In the genomic region with DNA sequence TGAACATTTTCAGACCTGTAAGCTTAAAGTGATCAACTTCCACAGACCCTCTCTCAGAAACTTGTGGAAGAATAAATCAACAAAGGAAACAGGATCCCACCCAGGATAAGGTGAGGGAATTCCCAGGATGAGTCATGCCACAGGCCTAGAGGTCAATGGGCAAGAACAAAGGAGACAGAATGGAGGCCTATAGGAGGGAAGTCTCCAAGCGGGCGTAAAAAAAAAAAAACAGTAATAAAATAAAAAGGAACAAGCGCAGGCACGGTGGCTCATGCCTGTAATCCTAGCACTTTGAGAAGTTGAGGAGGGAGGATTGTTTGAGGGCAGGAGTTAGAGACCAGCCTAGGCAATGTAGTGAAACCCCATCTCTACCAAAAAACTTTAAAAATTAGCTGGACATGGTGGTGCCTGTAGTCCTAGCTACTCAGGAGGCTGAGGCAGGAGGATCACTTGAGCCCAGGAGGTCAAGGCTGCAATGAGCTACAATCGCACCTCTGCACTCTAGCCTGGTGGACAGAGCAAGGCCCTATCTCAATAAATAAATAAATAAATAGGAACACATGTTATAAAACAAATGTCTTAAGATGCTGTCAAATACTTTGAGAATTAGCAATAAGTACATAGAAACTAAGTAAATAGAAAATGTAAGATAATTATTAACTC, we compare ENCODE assay signal across 14 cellular contexts. TPM values are rescaled to one million over a fixed set of nuclear protein-coding genes. Genes with fewer than 3 reads are reported as not detected.
DNase-seq lines count a peak whose midpoint lies in the region; ATAC-seq, FAIRE-seq and TF ChIP-seq lines count a peak whose summit lies in the region.
"Had no signal": no experiment of that assay in that cellular context is flagged by ENCODE, and none has a peak within 500 bp of the region (broad histone marks: within the 10 kb centered on the region; RNA-seq: fewer than 3 reads in every experiment).

No MANE protein-coding gene starts in this region.

- BruUV-seq in HCT116 (replicated peaks; lab: Mats Ljungman, UMichigan): no TSS peak

- intact Hi-C loops in HCT116 (cut with micrococcal nuclease): no loop called here

- WGBS in small intestine, 3 donors: 62 to 76% (median 66%) methylated on average over 5 of the region's 5 CpGs

- TF ChIP-seq POLR2A in HCT116 (IDR thresholded peaks at IDR 0.05; ENCODE audit: borderline replicate concordance, extremely low read depth, insufficient read depth, insufficient read length): no peak

- H3K79me2 ChIP-seq in HCT116 (ENCODE audit: insufficient read depth, low read length): no peaks in the 10 kb centered on the region

- H3K4me3 ChIP-seq in HCT116 (replicated peaks in 1 of 2; ENCODE audit: low read depth in 1 of 2, low read length in 2 of 2) (no peak overlapping the region), RWPE2 (ENCODE audit: severe bottlenecking) (no peak overlapping the region), small intestine (ENCODE audit: low read depth in 1 of 2, low read length in 2 of 2) (no peak overlapping the region)
- H3K4me3 ChIP-seq: BLaER1 treated with 17β-estradiol and CSF1 and Interleukin-3, amounts not matched to agents 10 nM and 100 nM had no signal

- H3K4me1 ChIP-seq in HCT116 (ENCODE audit: control insufficient read depth in 1 of 2, insufficient read depth in 2 of 2, low read length in 2 of 2): peaks cover 0 to 10% of the 10 kb centered on the region in 2 experiments; a peak in 2 of 4 replicates
- no peaks in the 10 kb centered on the region for H3K4me1 ChIP-seq in RWPE2 (ENCODE audit: insufficient read depth, poor library complexity, severe bottlenecking)
- peaks cover 0 to 3% of the 10 kb centered on the region in 2 donors for H3K4me1 ChIP-seq in small intestine (ENCODE audit: control insufficient read depth in 2 of 2, insufficient read depth in 1 of 2, low read depth in 1 of 2, low read length in 1 of 2)
- H3K4me1 ChIP-seq: foreskin keratinocyte had no signal

- H3K27me3 ChIP-seq in HCT116 (ENCODE audit: insufficient read depth, low read length): peaks cover 10% of the 10 kb centered on the region; the same call in 1 of the 2 replicates
- H3K27me3 ChIP-seq in RWPE2 (ENCODE audit: insufficient read depth, poor library complexity, severe bottlenecking): peaks cover 5% of the 10 kb centered on the region
- H3K27me3 ChIP-seq in small intestine (ENCODE audit: control insufficient read depth in 2 of 2, insufficient read depth in 2 of 2, low read length in 2 of 2): no peaks in the 10 kb centered on the region
- H3K27me3 ChIP-seq: BLaER1 treated with 17β-estradiol and CSF1 and Interleukin-3, amounts not matched to agents 10 nM and 100 nM had no signal

- H3K36me3 ChIP-seq in HCT116 (ENCODE audit: control insufficient read depth in 1 of 2, insufficient read depth in 2 of 2, low read length in 2 of 2) (no peaks in the 10 kb centered on the region), RWPE2 (ENCODE audit: low read depth) (no peaks in the 10 kb centered on the region), small intestine (ENCODE audit: control insufficient read depth in 2 of 2, insufficient read depth in 2 of 2, low read length in 2 of 2) (no peaks in the 10 kb centered on the region)
- H3K36me3 ChIP-seq: BLaER1 treated with 17β-estradiol and CSF1 and Interleukin-3, amounts not matched to agents 10 nM and 100 nM had no signal

- POLR2A ChIA-PET in HCT116 (lab: Charles Lee): no interaction called here

- RAD21 ChIA-PET in HCT116 (lab: Charles Lee; ENCODE audit: low non-redundant PET in 1 of 2, low total read pairs in 2 of 2, uncharacterized antibody in 2 of 2, unreplicated experiment in 2 of 2): no interaction called here

- TF ChIP-seq RAD21 in HCT116 (IDR thresholded peaks at IDR 0.05; ENCODE audit: low read depth): no peak

- no peak overlapping the region for H2AFZ ChIP-seq in HCT116 (ENCODE audit: low read depth, low read length, poor library complexity, severe bottlenecking)

- H4K20me1 ChIP-seq in HCT116 (ENCODE audit: insufficient read depth): no peaks in the 10 kb centered on the region
- H4K20me1 ChIP-seq: BLaER1 treated with 17β-estradiol and CSF1 and Interleukin-3, amounts not matched to agents 10 nM and 100 nM had no signal

- CTCF ChIA-PET in HCT116 (lab: Charles Lee): no interaction called here

- ATAC-seq in HCT116 (no peak), RWPE2 (ENCODE audit: low read depth) (peak; percentile 50; the same call in 1 of the 3 replicates), GM21576 (IDR thresholded peaks at IDR 0.05; ENCODE audit: unreplicated experiment) (no peak)
- ATAC-seq: effector memory CD8-positive, alpha-beta T cell; foreskin keratinocyte; SK-N-SH treated with all-trans-retinoic acid at 6 μM for 48 hours had no signal

- H3K27ac ChIP-seq in HCT116 (ENCODE audit: low read depth, low read length) (no peak overlapping the region), RWPE2 (ENCODE audit: poor library complexity, severe bottlenecking) (no peak overlapping the region), small intestine (ENCODE audit: low read depth in 1 of 2, low read length in 1 of 2) (no peak overlapping the region)
- H3K27ac ChIP-seq: BLaER1 treated with 17β-estradiol and CSF1 and Interleukin-3, amounts not matched to agents 10 nM and 100 nM; foreskin keratinocyte had no signal

- no peak for DNase-seq in HCT116 (ENCODE audit: low read depth, low spot score)
- DNase-seq in RWPE2 (ENCODE audit: low spot score): no peak
- peak; percentile 48 for DNase-seq in iPS-NIHi11 (ENCODE audit: low spot score)
- DNase-seq in small intestine: peak; percentile 43
- DNase-seq in NCI-H1092 (lab: John Stamatoyannopoulos, UW): no peak
- no peak for DNase-seq in foreskin melanocyte
- DNase-seq: effector memory CD8-positive, alpha-beta T cell; EL; IMR-90; NCI-H1105 had no signal

- no peak for FAIRE-seq in small intestine (lab: Jason Lieb, UNC)

- no peak overlapping the region for H3K9ac ChIP-seq in HCT116 (ENCODE audit: low read length)
- H3K9ac ChIP-seq: BLaER1 treated with 17β-estradiol and CSF1 and Interleukin-3, amounts not matched to agents 10 nM and 100 nM had no signal

- H3K4me2 ChIP-seq in HCT116 (ENCODE audit: low read length): peak overlapping the region; percentile 21; the same call in 1 of the 2 replicates
- H3K4me2 ChIP-seq: BLaER1 treated with 17β-estradiol and CSF1 and Interleukin-3, amounts not matched to agents 10 nM and 100 nM had no signal

- no peaks in the 10 kb centered on the region for H3K9me2 ChIP-seq in HCT116 (ENCODE audit: insufficient read depth)

- H3K9me3 ChIP-seq in HCT116 (ENCODE audit: control insufficient read depth in 1 of 2, insufficient read depth in 1 of 2, low read depth in 1 of 2, low read length in 2 of 2): no peaks in the 10 kb centered on the region
- H3K9me3 ChIP-seq in RWPE2 (ENCODE audit: severe bottlenecking): no peaks in the 10 kb centered on the region
- no peaks in the 10 kb centered on the region for H3K9me3 ChIP-seq in small intestine (ENCODE audit: control insufficient read depth, low read depth)

- TF ChIP-seq CTCF in HCT116 (IDR thresholded peaks at IDR 0.05 in 2 of 3, conservative IDR thresholded peaks at IDR 0.05 in 1 of 3; ENCODE audit: borderline replicate concordance in 1 of 3, insufficient read depth in 1 of 3, low read depth in 2 of 3, low read length in 2 of 3) (no peak), RWPE2 (IDR thresholded peaks at IDR 0.05; ENCODE audit: poor library complexity, severe bottlenecking) (no peak)

TF ChIP-seq in HCT116, 20 proteins besides CTCF, POLR2A, EP300 and RAD21:
- no peak for TF ChIP-seq EZH2phosphoT487 (IDR thresholded peaks at IDR 0.05; ENCODE audit: borderline replicate concordance)
- no peak for TF ChIP-seq FOSL1 (IDR thresholded peaks at IDR 0.05; ENCODE audit: low read depth)
- no peak for TF ChIP-seq ZFX (IDR thresholded peaks at IDR 0.05)
- TF ChIP-seq CEBPB (IDR thresholded peaks at IDR 0.05; ENCODE audit: low read depth): no peak
- no peak for TF ChIP-seq EZH2 (IDR thresholded peaks at IDR 0.05)
- no peak for TF ChIP-seq EGR1 (IDR thresholded peaks at IDR 0.05; ENCODE audit: low read depth)

RNA-seq across cellular contexts. Expression of gene SORBS1, which starts 8.4 kb away (rescaled TPM):
- 3.4 TPM for total RNA-seq in HCT116 (2021; ENCODE audit: unreplicated experiment)
- polyA plus RNA-seq in HCT116 (2012): 0.72 and 0.82 TPM in 2 replicates
- polyA plus RNA-seq in small intestine: 10 to 100 TPM in 1 of 3 donors, 1 to 10 TPM in 2; 4.9 to 32.9 (median 7.3) TPM

Comparison
In these comparisons a context has a peak if more than half of its experiments do, and no peak if none do; other contexts are left out.
1. DNase-seq: peak in iPS-NIHi11 (single experiment) and small intestine (single experiment); none in HCT116 (single experiment), RWPE2 (single experiment), NCI-H1092 (single experiment) and foreskin melanocyte (single experiment).